In genomic region chr2:190882831-190883582, GRCh38 we compare ENCODE assay signal across 8 cellular contexts. TPM values are rescaled to one million over a fixed set of nuclear protein-coding genes. Genes with fewer than 3 reads are reported as not detected.
DNase-seq lines count a peak whose midpoint lies in the region; TF ChIP-seq lines count a peak whose summit lies in the region.

No MANE protein-coding gene starts in this region.

- H3K79me2 ChIP-seq in DOHH2 (ENCODE audit: control insufficient read depth, low read length) = peaks cover 81% of the 10 kb centered on the region

- H3K27me3 ChIP-seq in DOHH2 (ENCODE audit: control insufficient read depth, low read length) (no peaks in the 10 kb centered on the region), colonic mucosa (no peaks in the 10 kb centered on the region)

- H3K27ac Mint-ChIP-seq in nephron progenitor cell = peak overlapping the region; percentile 73

- peaks cover 41% of the 10 kb centered on the region for H3K4me1 Mint-ChIP-seq in nephron progenitor cell

- peaks cover 56% of the 10 kb centered on the region for H3K36me3 ChIP-seq in DOHH2 (ENCODE audit: control insufficient read depth, low read length)
- H3K36me3 ChIP-seq in colonic mucosa = no peaks in the 10 kb centered on the region

- H3K9me2 ChIP-seq in DOHH2 (replicated peaks; ENCODE audit: control insufficient read depth, low read length) = no peaks in the 10 kb centered on the region

- H4K20me1 ChIP-seq in DOHH2 (ENCODE audit: control insufficient read depth, insufficient read depth, low read depth, low read length) = peaks cover 29% of the 10 kb centered on the region

- H3K4me1 ChIP-seq in DOHH2 (ENCODE audit: control insufficient read depth, low read length) (peaks cover 65% of the 10 kb centered on the region), colonic mucosa (peaks cover 4% of the 10 kb centered on the region)

- H3K4me3 ChIP-seq in DOHH2 (ENCODE audit: low read length) = peak overlapping the region; percentile 100
- peak overlapping the region; percentile 95 for H3K4me3 ChIP-seq in colonic mucosa

- H3K36me3 Mint-ChIP-seq in nephron progenitor cell (ENCODE audit: low read depth) = peaks cover 23% of the 10 kb centered on the region

- no peaks in the 10 kb centered on the region for H3K9me3 Mint-ChIP-seq in nephron progenitor cell

- H3K27ac ChIP-seq in DOHH2 (ENCODE audit: low read depth, low read length) = peak overlapping the region; percentile 88
- peak overlapping the region; percentile 99 for H3K27ac ChIP-seq in colonic mucosa

- H3F3A ChIP-seq in DOHH2 (ENCODE audit: control insufficient read depth, insufficient read depth) = peaks cover 11% of the 10 kb centered on the region

- TF ChIP-seq CTCF in DOHH2 (IDR thresholded peaks at IDR 0.05; ENCODE audit: low read depth, low read length, poor library complexity, severe bottlenecking) (no peak), colonic mucosa (IDR thresholded peaks at IDR 0.05) (no peak), nephron progenitor cell (IDR thresholded peaks at IDR 0.05) (no peak)

- no peaks in the 10 kb centered on the region for H3K9me3 ChIP-seq in DOHH2 (ENCODE audit: control insufficient read depth, insufficient read depth, low read length)
- H3K9me3 ChIP-seq in colonic mucosa = no peaks in the 10 kb centered on the region

- peak overlapping the region; percentile 96 for H3K4me3 Mint-ChIP-seq in nephron progenitor cell

- no peaks in the 10 kb centered on the region for H3K27me3 Mint-ChIP-seq in nephron progenitor cell (ENCODE audit: low read depth, poor library complexity)

- peak overlapping the region; percentile 97 for H3K4me2 ChIP-seq in DOHH2 (ENCODE audit: low read length)

- peak; percentile 6 for DNase-seq in NCI-H69 (lab: John Stamatoyannopoulos, UW)
- DNase-seq in colonic mucosa = no peak
- no peak for DNase-seq in nephron progenitor cell
- DNase-seq in hepatic stellate cell (ENCODE audit: low spot score) = no peak
- DNase-seq in D341Med (ENCODE audit: low spot score) = no peak
- DNase-seq in NCI-H2196 treated with DMSO at 0.1 percent for 48 hours (lab: John Stamatoyannopoulos, UW; ENCODE audit: unreplicated experiment) = no peak
- DNase-seq in GF-D8 (lab: John Stamatoyannopoulos, UW) = no peak

- peak overlapping the region; percentile 14 to 96 for H3K9ac ChIP-seq in colonic mucosa (ENCODE audit: low read depth in 2 of 2, low read length in 2 of 2)

- intact Hi-C loops in colonic mucosa (cut with DNase I) = no loop called here

RNA-seq across cellular contexts. Expression of gene GLS, which starts 2.4 kb away (rescaled TPM):
- 10 to 100 TPM; 50.5 to 72.3 TPM for total RNA-seq in colonic mucosa
